8 cellular contexts compared by ENCODE assay signal in the genomic region with DNA sequence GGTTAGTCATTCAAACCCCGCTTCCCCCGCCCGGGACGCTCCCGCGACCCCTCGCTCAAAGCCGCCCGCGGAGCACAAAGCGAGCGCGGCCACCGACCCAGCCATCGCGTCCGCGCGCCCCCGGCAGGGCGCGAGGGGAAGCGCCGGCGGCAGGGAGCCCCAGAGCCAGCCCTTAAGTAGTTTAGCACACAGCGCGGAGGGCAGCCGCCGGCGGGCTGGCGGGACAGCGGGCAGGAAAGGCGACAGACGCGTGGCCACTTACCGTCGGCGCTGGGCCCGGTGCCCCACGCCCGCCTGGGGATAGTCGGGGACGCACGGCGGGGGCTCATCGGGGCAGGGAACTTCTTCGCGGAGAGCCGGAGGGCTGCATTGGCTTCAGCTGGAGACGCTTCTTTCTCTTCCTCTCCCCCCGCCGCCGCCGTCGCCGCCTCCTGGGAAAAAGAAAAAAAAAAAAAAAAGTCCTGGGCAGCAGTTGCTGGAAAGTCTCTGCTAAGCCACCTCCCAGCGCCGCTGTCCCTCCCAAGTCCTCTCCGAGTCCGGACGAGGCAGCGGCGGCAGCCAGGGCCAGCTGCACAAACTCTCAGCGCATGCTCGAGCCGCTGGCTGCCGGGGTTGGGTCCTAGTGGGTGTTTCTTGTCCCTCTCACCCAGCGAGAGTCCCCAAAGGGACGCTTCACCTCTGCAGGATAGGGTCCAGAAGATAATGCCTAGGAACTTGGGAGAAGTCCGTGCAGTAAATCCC. TPM values are rescaled to one million over a fixed set of nuclear protein-coding genes. Genes with fewer than 3 reads are reported as not detected.
DNase-seq lines count a peak whose midpoint lies in the region; ATAC-seq and TF ChIP-seq lines count a peak whose summit lies in the region.

Gene TSPAN12, minus strand, starts transcription at position 587 of the 741 bp plus-strand sequence. CDS start 1,381 bp downstream, outside the sequence.

- POLR2A ChIA-PET in HEK293T (lab: Yijun Ruan, JAX) = interaction anchor here (1.2 kb wide), 1 partner anchor 11 kb away, joined by 4 read pairs; no protein-coding TSS in a partner anchor

- no peak within 1 kb of the TSS for H2AK5ac ChIP-seq in trophoblast cell (ENCODE audit: low read length)

- H3K9ac ChIP-seq in trophoblast cell (ENCODE audit: low read length) = peak within 1 kb of the TSS; percentile 88

- no peaks in the 10 kb centered on the region for H3K9me3 ChIP-seq in trophoblast cell (ENCODE audit: insufficient read depth, low read depth, low read length)

- peak; percentile 83 for DNase-seq in HEK293T (ENCODE audit: extremely low spot score)
- DNase-seq in M059J (ENCODE audit: low read depth) = peak; percentile 70
- DNase-seq in left cardiac atrium = peak; percentile 92
- peak; percentile 82 to 84 for DNase-seq in trophoblast cell
- no peak for DNase-seq in cerebellar nuclear complex (lab: John Stamatoyannopoulos, UW)

- H3K4me2 ChIP-seq in trophoblast cell (ENCODE audit: low read length) = peak within 1 kb of the TSS; percentile 81

- peak within 1 kb of the TSS; percentile 98 for H2BK5ac ChIP-seq in trophoblast cell (ENCODE audit: low read depth, low read length, poor library complexity)

- no peaks in the 10 kb centered on the region for H3K4me1 ChIP-seq in trophoblast cell (ENCODE audit: control insufficient read depth in 1 of 2, insufficient read depth in 2 of 2, low read length in 2 of 2)

- H3K27me3 ChIP-seq in trophoblast cell (ENCODE audit: insufficient read depth, low read length) = no peaks in the 10 kb centered on the region

- peak within 1 kb of the TSS; percentile 83 for H3K4me3 ChIP-seq in GM12875 (ENCODE audit: low read depth, low read length)
- peak within 1 kb of the TSS; percentile 90 for H3K4me3 ChIP-seq in trophoblast cell (ENCODE audit: low read depth, low read length)

- H4K12ac ChIP-seq in trophoblast cell (ENCODE audit: low read depth, low read length) = peak within 1 kb of the TSS; percentile 90

- peak within 1 kb of the TSS; percentile 79 for H2BK12ac ChIP-seq in trophoblast cell (ENCODE audit: low read length)

- peak within 1 kb of the TSS; percentile 99 for H3K18ac ChIP-seq in trophoblast cell (ENCODE audit: low read length)

- peak; percentile 89 for TF ChIP-seq CTCF in GM12875 (IDR thresholded peaks at IDR 0.05; ENCODE audit: borderline replicate concordance, insufficient read depth, low read depth, low read length)

- intact Hi-C loops in left cardiac atrium (cut with DNase I) = loop anchor here (2.0 to 10.0 kb wide), 4 partner anchors 51 to 93 kb away; partner anchors contain the start of gene ING3 (in 1 of the 2)

- WGBS in trophoblast cell (ENCODE audit: extremely low coverage, insufficient coverage, insufficient read length) = no CpG with 5 or more reads among the region's 70 CpGs

- CTCF ChIA-PET in HEK293T (lab: Yijun Ruan, JAX) = interaction anchor here (0.6 to 1.6 kb wide), 5 partner anchors 10 to 138 kb away, joined by 3 to 6 read pairs (median 3); no protein-coding TSS in a partner anchor

- H3K23ac ChIP-seq in trophoblast cell (ENCODE audit: low read length) = no peak within 1 kb of the TSS

- H2AFZ ChIP-seq in trophoblast cell (ENCODE audit: insufficient read depth, low read length, poor library complexity) = peak within 1 kb of the TSS; percentile 98

- H2BK120ac ChIP-seq in trophoblast cell (ENCODE audit: insufficient read depth, low read length, poor library complexity) = peak within 1 kb of the TSS; percentile 98

- H3K79me1 ChIP-seq in trophoblast cell (ENCODE audit: low read length) = peaks cover 9% of the 10 kb centered on the region

- peak within 1 kb of the TSS; percentile 76 for H3K4ac ChIP-seq in trophoblast cell (ENCODE audit: low read depth, low read length)

- H3K27ac ChIP-seq in angular gyrus (ENCODE audit: low read depth, low read length) = peak within 1 kb of the TSS; percentile 48
- H3K27ac ChIP-seq in trophoblast cell (ENCODE audit: low read depth, low read length) = peak within 1 kb of the TSS; percentile 99

- H3K36me3 ChIP-seq in trophoblast cell (ENCODE audit: control insufficient read depth in 1 of 2, insufficient read depth in 2 of 2, low read length in 2 of 2) = no peaks in the 10 kb centered on the region

- H3K14ac ChIP-seq in trophoblast cell (ENCODE audit: low read length) = peak within 1 kb of the TSS; percentile 99

- peaks cover 6% of the 10 kb centered on the region for H3K79me2 ChIP-seq in trophoblast cell (ENCODE audit: control insufficient read depth, insufficient read depth, low read length, poor library complexity)

- peak within 1 kb of the TSS; percentile 96 for H4K91ac ChIP-seq in trophoblast cell (ENCODE audit: low read depth, low read length)

- ATAC-seq in SK-N-SH treated with all-trans-retinoic acid at 6 μM for 48 hours (peak; percentile 98), left cardiac atrium (peak; percentile 93 to 96)

- H4K8ac ChIP-seq in trophoblast cell (ENCODE audit: low read depth, low read length) = peak within 1 kb of the TSS; percentile 95

TF ChIP-seq in HEK293T, 16 proteins besides CTCF, POLR2A, EP300 and RAD21:
- TF ChIP-seq L3MBTL2 (conservative IDR thresholded peaks at IDR 0.05) (peak; percentile 88), TARDBP (IDR thresholded peaks at IDR 0.05) (no peak), ELF4 (IDR thresholded peaks at IDR 0.05) (no peak), ZNF384 (IDR thresholded peaks at IDR 0.05) (peak; percentile 93)
- TF ChIP-seq, protein P1, sequence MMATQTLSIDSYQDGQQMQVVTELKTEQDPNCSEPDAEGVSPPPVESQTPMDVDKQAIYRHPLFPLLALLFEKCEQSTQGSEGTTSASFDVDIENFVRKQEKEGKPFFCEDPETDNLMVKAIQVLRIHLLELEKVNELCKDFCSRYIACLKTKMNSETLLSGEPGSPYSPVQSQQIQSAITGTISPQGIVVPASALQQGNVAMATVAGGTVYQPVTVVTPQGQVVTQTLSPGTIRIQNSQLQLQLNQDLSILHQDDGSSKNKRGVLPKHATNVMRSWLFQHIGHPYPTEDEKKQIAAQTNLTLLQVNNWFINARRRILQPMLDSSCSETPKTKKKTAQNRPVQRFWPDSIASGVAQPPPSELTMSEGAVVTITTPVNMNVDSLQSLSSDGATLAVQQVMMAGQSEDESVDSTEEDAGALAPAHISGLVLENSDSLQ (IDR thresholded peaks at IDR 0.05) = no peak

TF ChIP-seq in SK-N-SH treated with all-trans-retinoic acid at 6 μM for 48 hours, 23 proteins besides CTCF, POLR2A, EP300 and RAD21:
- TF ChIP-seq, protein P2, sequence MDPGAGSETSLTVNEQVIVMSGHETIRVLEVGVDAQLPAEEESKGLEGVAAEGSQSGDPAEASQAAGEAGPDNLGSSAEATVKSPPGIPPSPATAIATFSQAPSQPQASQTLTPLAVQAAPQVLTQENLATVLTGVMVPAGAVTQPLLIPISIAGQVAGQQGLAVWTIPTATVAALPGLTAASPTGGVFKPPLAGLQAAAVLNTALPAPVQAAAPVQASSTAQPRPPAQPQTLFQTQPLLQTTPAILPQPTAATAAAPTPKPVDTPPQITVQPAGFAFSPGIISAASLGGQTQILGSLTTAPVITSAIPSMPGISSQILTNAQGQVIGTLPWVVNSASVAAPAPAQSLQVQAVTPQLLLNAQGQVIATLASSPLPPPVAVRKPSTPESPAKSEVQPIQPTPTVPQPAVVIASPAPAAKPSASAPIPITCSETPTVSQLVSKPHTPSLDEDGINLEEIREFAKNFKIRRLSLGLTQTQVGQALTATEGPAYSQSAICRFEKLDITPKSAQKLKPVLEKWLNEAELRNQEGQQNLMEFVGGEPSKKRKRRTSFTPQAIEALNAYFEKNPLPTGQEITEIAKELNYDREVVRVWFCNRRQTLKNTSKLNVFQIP (CRISPR knock-in tag; IDR thresholded peaks at IDR 0.05; ENCODE audit: borderline replicate concordance, low read depth) = no peak
- no peak for TF ChIP-seq OSR1 (CRISPR knock-in tag; IDR thresholded peaks at IDR 0.05)
- TF ChIP-seq SNAI2 (CRISPR knock-in tag; IDR thresholded peaks at IDR 0.05) = no peak
- TF ChIP-seq PATZ1 (CRISPR knock-in tag; IDR thresholded peaks at IDR 0.05; ENCODE audit: borderline replicate concordance) = no peak
- TF ChIP-seq, protein P3, sequence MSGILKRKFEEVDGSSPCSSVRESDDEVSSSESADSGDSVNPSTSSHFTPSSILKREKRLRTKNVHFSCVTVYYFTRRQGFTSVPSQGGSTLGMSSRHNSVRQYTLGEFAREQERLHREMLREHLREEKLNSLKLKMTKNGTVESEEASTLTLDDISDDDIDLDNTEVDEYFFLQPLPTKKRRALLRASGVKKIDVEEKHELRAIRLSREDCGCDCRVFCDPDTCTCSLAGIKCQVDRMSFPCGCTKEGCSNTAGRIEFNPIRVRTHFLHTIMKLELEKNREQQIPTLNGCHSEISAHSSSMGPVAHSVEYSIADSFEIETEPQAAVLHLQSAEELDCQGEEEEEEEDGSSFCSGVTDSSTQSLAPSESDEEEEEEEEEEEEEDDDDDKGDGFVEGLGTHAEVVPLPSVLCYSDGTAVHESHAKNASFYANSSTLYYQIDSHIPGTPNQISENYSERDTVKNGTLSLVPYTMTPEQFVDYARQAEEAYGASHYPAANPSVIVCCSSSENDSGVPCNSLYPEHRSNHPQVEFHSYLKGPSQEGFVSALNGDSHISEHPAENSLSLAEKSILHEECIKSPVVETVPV (CRISPR knock-in tag; IDR thresholded peaks at IDR 0.05) = no peak
- TF ChIP-seq TCF4 (CRISPR knock-in tag; IDR thresholded peaks at IDR 0.05; ENCODE audit: borderline replicate concordance) = no peak
- TF ChIP-seq ISL1 (CRISPR knock-in tag; IDR thresholded peaks at IDR 0.05) = no peak
- TF ChIP-seq ZC3H10 (CRISPR knock-in tag; IDR thresholded peaks at IDR 0.05) = no peak
- TF ChIP-seq GLIS3 (CRISPR knock-in tag; IDR thresholded peaks at IDR 0.05) = no peak

RNA-seq across cellular contexts. Expression of gene TSPAN12, which starts in this region (rescaled TPM):
- 0.05 TPM in 1 of 2 replicates, not detected in the other for total RNA-seq in M059J (2014; rRNA removed; shearing (Covaris generic))
- 10 to 100 TPM; 46.9 to 50.5 TPM for total RNA-seq in left cardiac atrium
- 12.7 and 13.2 TPM in 2 replicates for polyA plus RNA-seq in trophoblast cell (2013)

Comparison
In these comparisons a context has a peak if more than half of its experiments do, and no peak if none do; other contexts are left out.
1. RNA of gene TSPAN12 (total RNA-seq): 46.9 to 50.5 TPM in left cardiac atrium; 0.05 TPM in M059J; every median in the first group is over 10 times any median in the second.
2. Peak in DNase-seq in M059J; RNA of the gene not detected or under 1 TPM.
3. DNase-seq: peak in HEK293T (single experiment), left cardiac atrium (single experiment) and trophoblast cell (2 of 2); none in cerebellar nuclear complex (0 of 2).